Comparison of ENCODE assay signal across 8 cellular contexts in the genomic region with DNA sequence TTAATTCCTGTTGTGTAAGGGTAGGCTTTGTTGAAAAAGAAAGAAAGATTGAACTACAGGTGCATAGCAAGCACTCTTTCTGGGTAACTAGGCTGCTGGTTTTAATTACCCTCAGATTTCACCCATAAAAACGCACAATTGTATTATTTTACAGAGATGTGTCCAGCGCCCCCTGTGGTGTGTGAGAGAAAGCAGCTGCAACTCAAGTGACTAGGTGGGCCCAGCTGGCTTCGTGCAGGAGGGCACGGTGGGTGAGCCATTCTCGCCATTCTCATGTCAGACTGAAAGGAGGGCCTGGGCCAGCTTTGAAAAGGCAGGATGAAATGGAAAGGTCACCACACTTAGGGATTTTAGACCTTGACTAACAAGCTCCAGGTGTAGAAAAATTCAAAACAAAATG.
DNase-seq lines count a peak whose midpoint lies in the region; ATAC-seq and TF ChIP-seq lines count a peak whose summit lies in the region.

No MANE protein-coding gene starts in this region.

- no peak overlapping the region for H3K27ac ChIP-seq in HEK293 (ENCODE audit: extremely low read depth, low read depth, low read length)

- POLR2A ChIA-PET in HEK293 (lab: Yijun Ruan, JAX) = no interaction called here
- POLR2A ChIA-PET in activated CD4-positive, alpha-beta memory T cell treated with anti-CD3 and anti-CD28 coated beads, Interleukin-2, amount 10 ng/mL, durations not matched to agents 7 days and 5 days (lab: Charles Lee) = interaction anchor here (0.7 to 2.7 kb wide), 9 partner anchors 16 to 250 kb away, joined by 3 to 15 read pairs (median 5); no protein-coding TSS in a partner anchor

- H3K9me3 Mint-ChIP-seq in activated CD4-positive, alpha-beta memory T cell treated with anti-CD3 and anti-CD28 coated beads, Interleukin-2, amount 10 ng/mL, durations not matched to agents 7 days and 5 days = no peaks in the 10 kb centered on the region
- H3K9me3 Mint-ChIP-seq in stimulated activated memory B cell treated with anti-CD40 and anti-IgM and Interleukin-4, amounts not matched to agents 10 μg/mL and 1 μg/mL and 100 μg/mL, for 72 hours = no peaks in the 10 kb centered on the region

- H3K4me1 ChIP-seq in HEK293 (ENCODE audit: control insufficient read depth, insufficient read depth, low read length) = no peaks in the 10 kb centered on the region

- DNase-seq in AG09309 (ENCODE audit: low read depth) (no peak), fibroblast of pulmonary artery (ENCODE audit: low read depth) (peak; percentile 14), NCI-H1105 (lab: John Stamatoyannopoulos, UW) (no peak), GM19240 (ENCODE audit: insufficient read length, low spot score) (no peak), HuH-7 (ENCODE audit: low spot score) (no peak)
- peak; percentile 37 for DNase-seq in activated CD4-positive, alpha-beta memory T cell treated with anti-CD3 and anti-CD28 coated beads, Interleukin-2, amount 10 ng/mL, durations not matched to agents 7 days and 5 days

- peak overlapping the region; percentile 82 for H3K27ac Mint-ChIP-seq in activated CD4-positive, alpha-beta memory T cell treated with anti-CD3 and anti-CD28 coated beads, Interleukin-2, amount 10 ng/mL, durations not matched to agents 7 days and 5 days
- H3K27ac Mint-ChIP-seq in stimulated activated memory B cell treated with anti-CD40 and anti-IgM and Interleukin-4, amounts not matched to agents 10 μg/mL and 1 μg/mL and 100 μg/mL, for 72 hours = peak overlapping the region; percentile 72

- peaks cover 65% of the 10 kb centered on the region for H3K36me3 Mint-ChIP-seq in activated CD4-positive, alpha-beta memory T cell treated with anti-CD3 and anti-CD28 coated beads, Interleukin-2, amount 10 ng/mL, durations not matched to agents 7 days and 5 days (ENCODE audit: low read depth)
- H3K36me3 Mint-ChIP-seq in stimulated activated memory B cell treated with anti-CD40 and anti-IgM and Interleukin-4, amounts not matched to agents 10 μg/mL and 1 μg/mL and 100 μg/mL, for 72 hours = peaks cover 89% of the 10 kb centered on the region

- peaks cover 13% of the 10 kb centered on the region for H3K4me1 Mint-ChIP-seq in activated CD4-positive, alpha-beta memory T cell treated with anti-CD3 and anti-CD28 coated beads, Interleukin-2, amount 10 ng/mL, durations not matched to agents 7 days and 5 days
- no peaks in the 10 kb centered on the region for H3K4me1 Mint-ChIP-seq in stimulated activated memory B cell treated with anti-CD40 and anti-IgM and Interleukin-4, amounts not matched to agents 10 μg/mL and 1 μg/mL and 100 μg/mL, for 72 hours

- CTCF ChIA-PET in HEK293 (lab: Yijun Ruan, JAX) = interaction anchor here (0.6 to 2.2 kb wide), 21 partner anchors 11 to 443 kb away, joined by 3 to 17 read pairs (median 4); no protein-coding TSS in a partner anchor
- CTCF ChIA-PET in activated CD4-positive, alpha-beta memory T cell treated with anti-CD3 and anti-CD28 coated beads, Interleukin-2, amount 10 ng/mL, durations not matched to agents 7 days and 5 days (lab: Charles Lee) = interaction anchor here (0.7 to 2.9 kb wide), 34 partner anchors 10 to 444 kb away, joined by 3 to 35 read pairs (median 5); no protein-coding TSS in a partner anchor

- TF ChIP-seq CTCF in AG09309 (IDR thresholded peaks at IDR 0.05; ENCODE audit: control insufficient read depth, insufficient read depth, low read depth, low read length, missing control alignments) (peak; percentile 49), HEK293 (tag by site-specific recombination; IDR thresholded peaks at IDR 0.05) (no peak), fibroblast of pulmonary artery (IDR thresholded peaks at IDR 0.05; ENCODE audit: low read length, missing control alignments) (peak; percentile 46)

- H3K4me3 ChIP-seq in AG09309 (ENCODE audit: control insufficient read depth, low read depth, low read length) (no peak overlapping the region), HEK293 (ENCODE audit: low read depth, low read length) (no peak overlapping the region), fibroblast of pulmonary artery (replicated peaks; ENCODE audit: low read depth, low read length) (no peak overlapping the region)

- ATAC-seq in stimulated activated memory B cell treated with anti-CD40 and anti-IgM and Interleukin-4, amounts not matched to agents 10 μg/mL and 1 μg/mL and 100 μg/mL, for 72 hours = no peak

- no peak overlapping the region for H3K4me3 Mint-ChIP-seq in activated CD4-positive, alpha-beta memory T cell treated with anti-CD3 and anti-CD28 coated beads, Interleukin-2, amount 10 ng/mL, durations not matched to agents 7 days and 5 days
- no peak overlapping the region for H3K4me3 Mint-ChIP-seq in stimulated activated memory B cell treated with anti-CD40 and anti-IgM and Interleukin-4, amounts not matched to agents 10 μg/mL and 1 μg/mL and 100 μg/mL, for 72 hours

- no peaks in the 10 kb centered on the region for H3K9me3 ChIP-seq in HEK293 (ENCODE audit: control insufficient read depth, insufficient read depth, low read depth, low read length)

- H3K36me3 ChIP-seq in HEK293 (ENCODE audit: control insufficient read depth in 2 of 2, insufficient read depth in 1 of 2, low read length in 2 of 2) = peaks cover 0 to 74% of the 10 kb centered on the region in 2 experiments; a peak in 1 of 3 replicates

- H3K27me3 Mint-ChIP-seq in activated CD4-positive, alpha-beta memory T cell treated with anti-CD3 and anti-CD28 coated beads, Interleukin-2, amount 10 ng/mL, durations not matched to agents 7 days and 5 days = no peaks in the 10 kb centered on the region
- H3K27me3 Mint-ChIP-seq in stimulated activated memory B cell treated with anti-CD40 and anti-IgM and Interleukin-4, amounts not matched to agents 10 μg/mL and 1 μg/mL and 100 μg/mL, for 72 hours = no peaks in the 10 kb centered on the region

TF ChIP-seq in HEK293, 187 proteins besides CTCF, POLR2A, EP300 and RAD21 (continues in another document):
- TF ChIP-seq PATZ1 (tag by site-specific recombination; IDR thresholded peaks at IDR 0.05) (no peak), IKZF3 (tag by site-specific recombination; IDR thresholded peaks at IDR 0.05) (no peak), REST (tag by site-specific recombination; IDR thresholded peaks at IDR 0.05) (no peak), ZFP69B (tag by site-specific recombination; IDR thresholded peaks at IDR 0.05) (peak; percentile 23; the same call in 1 of the 2 replicates), ZNF112 (tag by site-specific recombination; IDR thresholded peaks at IDR 0.05) (no peak), ZNF175 (tag by site-specific recombination; IDR thresholded peaks at IDR 0.05) (no peak), ZNF704 (tag by site-specific recombination; IDR thresholded peaks at IDR 0.05) (no peak), EGR2 (tag by site-specific recombination; IDR thresholded peaks at IDR 0.05; ENCODE audit: low read depth) (no peak), KLF1 (tag by site-specific recombination; IDR thresholded peaks at IDR 0.05) (no peak)

Comparison
In these comparisons a context has a peak if more than half of its experiments do, and no peak if none do; other contexts are left out.
1. DNase-seq: peak in activated CD4-positive, alpha-beta memory T cell treated with anti-CD3 and anti-CD28 coated beads, Interleukin-2, amount 10 ng/mL, durations not matched to agents 7 days and 5 days (single experiment) and fibroblast of pulmonary artery (single experiment); none in AG09309 (single experiment), NCI-H1105 (single experiment), GM19240 (single experiment) and HuH-7 (single experiment).